ENCODE assay signal across 18 cellular contexts in the genomic region with DNA sequence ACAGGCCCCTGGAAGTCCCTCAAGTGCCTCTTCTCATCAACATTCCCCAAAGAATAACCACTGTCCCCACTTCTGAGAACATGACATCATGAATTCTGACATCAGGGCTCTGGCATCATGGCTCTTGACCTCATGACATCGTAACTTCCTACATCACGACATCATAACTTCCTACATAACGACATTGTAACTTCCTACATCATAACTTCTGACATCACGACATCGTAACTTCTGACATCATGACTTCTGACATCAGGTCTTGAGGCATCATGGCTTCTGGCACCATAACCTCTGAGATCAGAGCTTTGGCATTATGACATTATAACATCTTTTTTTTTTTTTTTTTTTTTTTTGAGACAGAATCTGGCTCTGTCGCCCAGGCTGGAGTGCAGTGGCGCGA.
A peak's percentile ranks its signal among the peaks of the same experiment; 100 is the strongest.
DNase-seq lines count a peak whose midpoint lies in the region; ATAC-seq, FAIRE-seq and TF ChIP-seq lines count a peak whose summit lies in the region.
"Had no signal": no experiment of that assay in that cellular context is flagged by ENCODE, and none has a peak within 500 bp of the region (broad histone marks: within the 10 kb centered on the region; RNA-seq: fewer than 3 reads in every experiment).

No MANE protein-coding gene starts in this region.

- no peak overlapping the region for H2BK120ac ChIP-seq in mesenchymal stem cell (ENCODE audit: low read depth, low read length)

- TF ChIP-seq POLR2A in gastrocnemius medialis (IDR thresholded peaks at IDR 0.05) = no peak

- H3K4me3 Mint-ChIP-seq in endodermal cell = no peak overlapping the region
- H3K4me3 Mint-ChIP-seq: CD8-positive, alpha-beta memory T cell; T-helper 17 cell had no signal

- no peak overlapping the region for H4K8ac ChIP-seq in mesenchymal stem cell (ENCODE audit: low read length)

- intact Hi-C loops in gastrocnemius medialis (cut with DNase I; ENCODE audit: low total_unique reads) = no loop called here

- H3K36me3 Mint-ChIP-seq in endodermal cell (ENCODE audit: low read depth) = no peaks in the 10 kb centered on the region
- H3K36me3 Mint-ChIP-seq: CD8-positive, alpha-beta memory T cell had no signal

- no peak overlapping the region for H3K4me2 ChIP-seq in mesenchymal stem cell (ENCODE audit: low read length, poor library complexity, severe bottlenecking)

- H2BK12ac ChIP-seq in mesenchymal stem cell (ENCODE audit: low read length in 2 of 2) = no peak overlapping the region

- H2BK5ac ChIP-seq in mesenchymal stem cell (ENCODE audit: low read depth, low read length, poor library complexity, severe bottlenecking) = no peak overlapping the region

- H3K9me3 ChIP-seq in mesenchymal stem cell (ENCODE audit: control insufficient read depth, low read length) (no peaks in the 10 kb centered on the region), endodermal cell (ENCODE audit: control insufficient read depth, low read length) (no peaks in the 10 kb centered on the region), gastrocnemius medialis (no peaks in the 10 kb centered on the region)
- H3K9me3 ChIP-seq: MG63 had no signal

- no peak overlapping the region for H3K14ac ChIP-seq in mesenchymal stem cell (ENCODE audit: low read length in 2 of 2)

- no peak overlapping the region for H2AK5ac ChIP-seq in mesenchymal stem cell (ENCODE audit: low read length, severe bottlenecking)

- no peak overlapping the region for H3K9ac ChIP-seq in mesenchymal stem cell (ENCODE audit: low read length)
- H3K9ac ChIP-seq in endodermal cell (ENCODE audit: extremely low read depth, low read length, poor library complexity, severe bottlenecking) = no peak overlapping the region

- 94% methylated on average over 8 of the region's 8 CpGs for WGBS in mesenchymal stem cell
- WGBS in endodermal cell (ENCODE audit: insufficient coverage in 1 of 2, insufficient read length in 1 of 2), 2 experiments = 91 to 96% methylated on average over 5 to 8 of the region's 8 CpGs

- no peak overlapping the region for H3K4ac ChIP-seq in mesenchymal stem cell (ENCODE audit: low read depth in 1 of 2, low read length in 2 of 2)

- no peaks in the 10 kb centered on the region for H3K9me3 Mint-ChIP-seq in endodermal cell
- H3K9me3 Mint-ChIP-seq: CD8-positive, alpha-beta memory T cell had no signal

- H3K18ac ChIP-seq in mesenchymal stem cell (ENCODE audit: low read depth in 1 of 2, low read length in 2 of 2) = no peak overlapping the region

- FAIRE-seq in bronchial epithelial cell (lab: Jason Lieb, UNC) = peak; percentile 92
- FAIRE-seq: D721Med, G401.6 had no signal

- H3K27ac ChIP-seq in mesenchymal stem cell (ENCODE audit: low read length, poor library complexity, severe bottlenecking) (no peak overlapping the region), endodermal cell (ENCODE audit: low read depth, low read length) (no peak overlapping the region), gastrocnemius medialis (no peak overlapping the region)
- H3K27ac ChIP-seq: RWPE1 had no signal

- TF ChIP-seq CTCF in bronchial epithelial cell (IDR thresholded peaks at IDR 0.05; ENCODE audit: insufficient read depth, low read length, severe bottlenecking) = no peak
- TF ChIP-seq CTCF in endodermal cell (conservative IDR thresholded peaks at IDR 0.05) = no peak
- TF ChIP-seq CTCF in gastrocnemius medialis (IDR thresholded peaks at IDR 0.05 in 4 of 5, conservative IDR thresholded peaks at IDR 0.05 in 1 of 5) = no peak

- ATAC-seq in GM21381 (IDR thresholded peaks at IDR 0.05; ENCODE audit: unreplicated experiment) (no peak), gastrocnemius medialis (no peak)
- ATAC-seq: T-helper 17 cell had no signal

- H3K4me1 Mint-ChIP-seq in endodermal cell = peaks cover 6% of the 10 kb centered on the region
- H3K4me1 Mint-ChIP-seq: CD8-positive, alpha-beta memory T cell had no signal

- H3K36me3 ChIP-seq in bronchial epithelial cell (ENCODE audit: control insufficient read depth, insufficient read depth, low read length) (no peaks in the 10 kb centered on the region), mesenchymal stem cell (ENCODE audit: control insufficient read depth in 1 of 2, insufficient read depth in 2 of 2, low read depth in 1 of 2, low read length in 2 of 2) (peaks cover 0 to under 1% of the 10 kb centered on the region in 2 experiments), endodermal cell (ENCODE audit: control insufficient read depth, insufficient read depth, low read length) (no peaks in the 10 kb centered on the region), gastrocnemius medialis (no peaks in the 10 kb centered on the region)
- H3K36me3 ChIP-seq: MG63 had no signal

- H3K4me1 ChIP-seq in mesenchymal stem cell (ENCODE audit: control insufficient read depth, insufficient read depth, low read depth, low read length) = no peaks in the 10 kb centered on the region
- H3K4me1 ChIP-seq in endodermal cell (ENCODE audit: control insufficient read depth, insufficient read depth, low read length) = no peaks in the 10 kb centered on the region
- peaks cover 13 to 15% of the 10 kb centered on the region in 2 donors for H3K4me1 ChIP-seq in gastrocnemius medialis

- H3K4me3 ChIP-seq in bronchial epithelial cell (ENCODE audit: low read depth, low read length) (no peak overlapping the region), mesenchymal stem cell (ENCODE audit: insufficient read depth in 1 of 2, low read depth in 1 of 2, low read length in 2 of 2) (no peak overlapping the region), endodermal cell (ENCODE audit: low read length) (no peak overlapping the region), gastrocnemius medialis (no peak overlapping the region)
- H3K4me3 ChIP-seq: MG63 had no signal

- no peaks in the 10 kb centered on the region for H3K79me1 ChIP-seq in mesenchymal stem cell (replicated peaks; ENCODE audit: low read length, poor library complexity, severe bottlenecking)

- peak; percentile 31 for DNase-seq in ELR (ENCODE audit: low read depth)
- DNase-seq in M059J (ENCODE audit: low read depth) = peak; percentile 10
- DNase-seq in bronchial epithelial cell (ENCODE audit: low read depth) = no peak
- DNase-seq in mesenchymal stem cell = peak; percentile 9
- no peak for DNase-seq in endodermal cell
- no peak for DNase-seq in gastrocnemius medialis
- DNase-seq: CD8-positive, alpha-beta memory T cell; DMS79; HCEC 1CT; MG63; NCI-H2029; NCI-H510A; NCI-H774; T-helper 17 cell had no signal

- H2BK15ac ChIP-seq in mesenchymal stem cell (ENCODE audit: low read depth, poor library complexity, severe bottlenecking) = no peak overlapping the region

- in situ Hi-C loops in gastrocnemius medialis (cut with MboI; ENCODE audit: low sequenced_read_pairs in 4 of 4) = no loop called here

- no peak overlapping the region for H3K27ac Mint-ChIP-seq in endodermal cell
- H3K27ac Mint-ChIP-seq: CD8-positive, alpha-beta memory T cell had no signal

- no peak overlapping the region for H3K23ac ChIP-seq in mesenchymal stem cell (ENCODE audit: low read length in 2 of 2)

- H4K91ac ChIP-seq in mesenchymal stem cell (ENCODE audit: low read length) = no peak overlapping the region

- H3K27me3 ChIP-seq in bronchial epithelial cell (ENCODE audit: control insufficient read depth, insufficient read depth, low read length) (no peaks in the 10 kb centered on the region), mesenchymal stem cell (ENCODE audit: control insufficient read depth in 1 of 2, insufficient read depth in 1 of 2, low read length in 2 of 2) (peaks cover 0 to 5% of the 10 kb centered on the region in 2 experiments), endodermal cell (ENCODE audit: control insufficient read depth, insufficient read depth, low read length, poor library complexity, severe bottlenecking) (no peaks in the 10 kb centered on the region), gastrocnemius medialis (no peaks in the 10 kb centered on the region)
- H3K27me3 ChIP-seq: MG63 had no signal

- no peak overlapping the region for H2AFZ ChIP-seq in mesenchymal stem cell (ENCODE audit: low read depth, low read length)

- peaks cover 8% of the 10 kb centered on the region for H3K27me3 Mint-ChIP-seq in endodermal cell (ENCODE audit: insufficient read depth)

Comparison
In these comparisons a context has a peak if more than half of its experiments do, and no peak if none do; other contexts are left out.
1. DNase-seq: peak in ELR (single experiment), M059J (single experiment) and mesenchymal stem cell (single experiment); none in bronchial epithelial cell (single experiment), endodermal cell (single experiment) and gastrocnemius medialis (0 of 2).